20 cellular contexts compared by ENCODE assay signal in the genomic region with DNA sequence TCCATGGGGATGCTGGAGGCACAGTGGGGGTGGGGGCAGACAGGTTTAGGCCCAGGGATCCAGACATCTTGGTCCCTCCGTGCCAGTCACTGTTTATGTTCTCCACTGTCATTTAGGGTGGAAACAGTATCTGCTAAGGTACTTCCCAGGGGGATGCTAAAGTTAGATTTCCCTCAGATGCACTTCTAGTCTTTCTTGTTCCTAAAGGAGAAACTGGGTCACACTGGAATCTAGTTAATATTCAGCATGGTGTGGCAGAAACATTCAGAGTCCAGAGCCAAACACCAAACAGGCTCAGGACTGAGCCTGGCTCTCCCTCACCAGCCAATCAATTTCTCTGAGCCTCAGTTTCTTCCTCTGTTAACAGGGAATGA.
A peak's percentile ranks its signal among the peaks of the same experiment; 100 is the strongest.
DNase-seq lines count a peak whose midpoint lies in the region; ATAC-seq and TF ChIP-seq lines count a peak whose summit lies in the region.
"Had no signal": no experiment of that assay in that cellular context is flagged by ENCODE, and none has a peak within 500 bp of the region (broad histone marks: within the 10 kb centered on the region; RNA-seq: fewer than 3 reads in every experiment).

No MANE protein-coding gene starts in this region.

- H3K4me3 ChIP-seq in BLaER1 treated with 17β-estradiol and CSF1 and Interleukin-3, amounts not matched to agents 10 nM and 100 nM = no peak overlapping the region
- no peak overlapping the region for H3K4me3 ChIP-seq in mucosa of stomach (ENCODE audit: low read length)
- peak overlapping the region in 1 of 3 donors; percentile 5 for H3K4me3 ChIP-seq in skeletal muscle tissue (ENCODE audit: low read length in 3 of 3)
- H3K4me3 ChIP-seq: A549, SJSA1 had no signal

- no TSS peak for BruUV-seq in Calu3 (replicated peaks; lab: Mats Ljungman, UMichigan)

- no peak for TF ChIP-seq CTCF in Calu3 (IDR thresholded peaks at IDR 0.05; ENCODE audit: unreplicated experiment)

- no peaks in the 10 kb centered on the region for H3K36me3 Mint-ChIP-seq in activated T-helper 17 cell treated with anti-CD3 and anti-CD28 coated beads, Interleukin-2, amount 50 U/mL, for 72 hours (ENCODE audit: low read depth)
- H3K36me3 Mint-ChIP-seq in Calu3 (ENCODE audit: insufficient read depth, unreplicated experiment) = no peaks in the 10 kb centered on the region

- no peak overlapping the region for H3K27ac ChIP-seq in BLaER1 treated with 17β-estradiol and CSF1 and Interleukin-3, amounts not matched to agents 10 nM and 100 nM
- peak overlapping the region; percentile 57 for H3K27ac ChIP-seq in skeletal muscle tissue (ENCODE audit: low read depth, low read length)
- H3K27ac ChIP-seq: A549, SJSA1 had no signal

- CTCF ChIA-PET in Calu3 (lab: Charles Lee) = no interaction called here

- peaks cover 0 to 33% (median 27%) of the 10 kb centered on the region in 10 experiments; a peak in 15 of 20 replicates for H3K4me1 ChIP-seq in BLaER1 treated with 17β-estradiol and CSF1 and Interleukin-3, amounts not matched to agents 10 nM and 100 nM
- H3K4me1 ChIP-seq in mucosa of stomach (ENCODE audit: control insufficient read depth, insufficient read depth, low read length) (peaks cover 36% of the 10 kb centered on the region), skeletal muscle tissue (ENCODE audit: control insufficient read depth in 3 of 3, insufficient read depth in 3 of 3, low read length in 3 of 3) (peaks cover 17 to 39% (median 24%) of the 10 kb centered on the region in 3 donors)
- H3K4me1 ChIP-seq: A549, SJSA1 had no signal

- peak overlapping the region in 9 of 11 experiments; percentile 10 to 64 (median 51); a peak in 16 of 22 replicates for H3K4me2 ChIP-seq in BLaER1 treated with 17β-estradiol and CSF1 and Interleukin-3, amounts not matched to agents 10 nM and 100 nM
- H3K4me2 ChIP-seq: A549 had no signal

- H3K9me3 Mint-ChIP-seq in activated T-helper 17 cell treated with anti-CD3 and anti-CD28 coated beads, Interleukin-2, amount 50 U/mL, for 72 hours = no peaks in the 10 kb centered on the region
- H3K9me3 Mint-ChIP-seq in Calu3 (ENCODE audit: low read depth, unreplicated experiment) = no peaks in the 10 kb centered on the region
- H3K9me3 Mint-ChIP-seq: CD4-positive, alpha-beta T cell had no signal

- H3K27me3 Mint-ChIP-seq in activated T-helper 17 cell treated with anti-CD3 and anti-CD28 coated beads, Interleukin-2, amount 50 U/mL, for 72 hours = no peaks in the 10 kb centered on the region
- H3K27me3 Mint-ChIP-seq in Calu3 (ENCODE audit: unreplicated experiment) = peaks cover 20% of the 10 kb centered on the region
- H3K27me3 Mint-ChIP-seq: B cell; CD4-positive, alpha-beta T cell had no signal

- H3K9me3 ChIP-seq in BLaER1 treated with 17β-estradiol and CSF1 and Interleukin-3, amounts not matched to agents 10 nM and 100 nM (replicated peaks in 1 of 11) = no peaks in the 10 kb centered on the region
- H3K9me3 ChIP-seq in mucosa of stomach (ENCODE audit: control insufficient read depth, low read length) (no peaks in the 10 kb centered on the region), skeletal muscle tissue (ENCODE audit: control insufficient read depth in 3 of 3, low read length in 3 of 3) (no peaks in the 10 kb centered on the region)
- H3K9me3 ChIP-seq: A549, SJSA1 had no signal

- peaks cover 14% of the 10 kb centered on the region for H3K4me1 Mint-ChIP-seq in activated T-helper 17 cell treated with anti-CD3 and anti-CD28 coated beads, Interleukin-2, amount 50 U/mL, for 72 hours
- H3K4me1 Mint-ChIP-seq in Calu3 (ENCODE audit: low read depth, unreplicated experiment) = no peaks in the 10 kb centered on the region
- H3K4me1 Mint-ChIP-seq: B cell had no signal

- peak overlapping the region; percentile 80 for H3K27ac Mint-ChIP-seq in activated T-helper 17 cell treated with anti-CD3 and anti-CD28 coated beads, Interleukin-2, amount 50 U/mL, for 72 hours
- H3K27ac Mint-ChIP-seq in Calu3 (ENCODE audit: unreplicated experiment) = no peak overlapping the region
- H3K27ac Mint-ChIP-seq: B cell; CD4-positive, alpha-beta T cell had no signal

- no peak overlapping the region for H3K4me3 Mint-ChIP-seq in activated T-helper 17 cell treated with anti-CD3 and anti-CD28 coated beads, Interleukin-2, amount 50 U/mL, for 72 hours
- no peak overlapping the region for H3K4me3 Mint-ChIP-seq in Calu3 (ENCODE audit: low read depth, unreplicated experiment)
- H3K4me3 Mint-ChIP-seq: B cell; CD4-positive, alpha-beta T cell had no signal

- no peak for DNase-seq in Calu3
- DNase-seq in epidermal melanocyte (ENCODE audit: insufficient read length, low spot score) = no peak
- DNase-seq in NCI-H345 (lab: John Stamatoyannopoulos, UW) = no peak
- DNase-seq: CD4-positive, alpha-beta T cell; GOT3; KG1; NCI-H1105; NCI-H226; NCI-H524; NCI-H82; OCI-M1 had no signal

- H3K27me3 ChIP-seq in BLaER1 treated with 17β-estradiol and CSF1 and Interleukin-3, amounts not matched to agents 10 nM and 100 nM = no peaks in the 10 kb centered on the region
- no peaks in the 10 kb centered on the region for H3K27me3 ChIP-seq in mucosa of stomach (ENCODE audit: control insufficient read depth, insufficient read depth, low read length)
- H3K27me3 ChIP-seq in skeletal muscle tissue (ENCODE audit: control insufficient read depth in 3 of 3, insufficient read depth in 3 of 3, low read length in 3 of 3) = no peaks in the 10 kb centered on the region
- H3K27me3 ChIP-seq: SJSA1 had no signal

- intact Hi-C loops in Calu3 (cut with micrococcal nuclease; ENCODE audit: unreplicated experiment) = no loop called here

- no peaks in the 10 kb centered on the region; a peak in 1 of 22 replicates for H4K20me1 ChIP-seq in BLaER1 treated with 17β-estradiol and CSF1 and Interleukin-3, amounts not matched to agents 10 nM and 100 nM

- no peak overlapping the region for H3K9ac ChIP-seq in BLaER1 treated with 17β-estradiol and CSF1 and Interleukin-3, amounts not matched to agents 10 nM and 100 nM
- peak overlapping the region; percentile 7 for H3K9ac ChIP-seq in mucosa of stomach (ENCODE audit: low read length)
- peak overlapping the region in 2 of 3 donors; percentile 18 to 34 for H3K9ac ChIP-seq in skeletal muscle tissue (ENCODE audit: low read depth in 1 of 3, low read length in 3 of 3)

- ATAC-seq in activated T-helper 17 cell treated with anti-CD3 and anti-CD28 coated beads, Interleukin-2, amount 50 U/mL, for 72 hours (replicated peaks) = no peak
- ATAC-seq: A549, HCT116, Right ventricle myocardium inferior had no signal

- H3K36me3 ChIP-seq in BLaER1 treated with 17β-estradiol and CSF1 and Interleukin-3, amounts not matched to agents 10 nM and 100 nM = no peaks in the 10 kb centered on the region
- H3K36me3 ChIP-seq in mucosa of stomach (ENCODE audit: control insufficient read depth, insufficient read depth, low read length) (no peaks in the 10 kb centered on the region), skeletal muscle tissue (ENCODE audit: control insufficient read depth in 3 of 3, insufficient read depth in 3 of 3, low read length in 3 of 3) (no peaks in the 10 kb centered on the region)
- H3K36me3 ChIP-seq: SJSA1 had no signal

Comparison
In these comparisons a context has a peak if more than half of its experiments do, and no peak if none do; other contexts are left out.
1. H3K9ac ChIP-seq: peak in mucosa of stomach (single experiment) and skeletal muscle tissue (2 of 3); none in BLaER1 treated with 17β-estradiol and CSF1 and Interleukin-3, amounts not matched to agents 10 nM and 100 nM (0 of 11).